In the genomic region with DNA sequence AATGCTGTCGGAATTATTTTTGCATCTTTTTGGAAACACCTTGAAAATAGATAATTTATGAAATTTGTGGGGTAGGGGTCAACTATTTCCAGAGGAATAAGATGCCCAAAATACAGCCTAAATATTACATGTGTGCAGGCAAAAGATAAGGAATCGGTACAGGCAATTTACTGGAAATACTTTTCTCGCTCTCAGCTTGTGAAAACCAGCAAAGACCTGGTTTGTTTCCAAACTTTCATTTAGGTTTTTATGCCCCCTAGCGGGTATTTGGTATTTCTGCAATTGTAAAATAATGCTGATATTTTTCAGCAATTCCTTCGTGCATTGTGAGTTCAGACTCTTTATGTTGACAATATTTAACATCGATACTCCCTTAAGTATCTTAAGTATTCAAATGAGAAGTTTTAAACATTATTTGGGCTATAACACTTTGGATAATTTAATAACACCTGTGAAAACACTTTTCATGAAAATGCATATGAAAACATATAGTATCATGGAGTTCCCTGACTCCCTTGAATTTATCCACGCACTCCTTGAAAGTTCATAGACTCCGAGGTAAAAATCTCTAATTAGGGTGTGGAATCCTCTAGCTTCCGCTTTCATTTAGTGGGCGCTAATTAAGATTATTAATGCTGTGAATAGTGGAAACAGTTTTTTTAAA, we compare ENCODE assay signal across 8 cellular contexts.
DNase-seq lines count a peak whose midpoint lies in the region; ATAC-seq and TF ChIP-seq lines count a peak whose summit lies in the region.

No MANE protein-coding gene starts in this region.

- H3K36me3 Mint-ChIP-seq in chondrocyte (ENCODE audit: low read depth): no peaks in the 10 kb centered on the region
- no peaks in the 10 kb centered on the region for H3K36me3 Mint-ChIP-seq in nephron progenitor cell (ENCODE audit: low read depth)

- H3K27me3 ChIP-seq in BJ (ENCODE audit: control insufficient read depth, insufficient read depth, low read length): no peaks in the 10 kb centered on the region

- peak; percentile 69 for TF ChIP-seq CTCF in BJ (IDR thresholded peaks at IDR 0.05; ENCODE audit: insufficient read depth, low read depth, low read length)
- TF ChIP-seq CTCF in HEK293 (tag by site-specific recombination; IDR thresholded peaks at IDR 0.05): no peak
- peak; percentile 92 for TF ChIP-seq CTCF in chondrocyte (IDR thresholded peaks at IDR 0.05)
- peak; percentile 72 for TF ChIP-seq CTCF in nephron progenitor cell (IDR thresholded peaks at IDR 0.05)

- DNase-seq in BJ (ENCODE audit: low read depth): no peak
- DNase-seq in NCI-H69 (lab: John Stamatoyannopoulos, UW): peak; percentile 92
- no peak for DNase-seq in chondrocyte (ENCODE audit: low spot score)
- no peak for DNase-seq in nephron progenitor cell
- DNase-seq in activated CD4-positive, CD25-positive, alpha-beta regulatory T cell (lab: John Stamatoyannopoulos, UW): no peak
- DNase-seq in DMS79 (lab: John Stamatoyannopoulos, UW): no peak

- no peak overlapping the region for H3K27ac ChIP-seq in HEK293 (ENCODE audit: extremely low read depth, low read depth, low read length)

- H3K36me3 ChIP-seq in BJ (ENCODE audit: control insufficient read depth, insufficient read depth, low read length) (no peaks in the 10 kb centered on the region), HEK293 (ENCODE audit: control insufficient read depth in 2 of 2, insufficient read depth in 1 of 2, low read length in 2 of 2) (no peaks in the 10 kb centered on the region)

- peaks cover 21% of the 10 kb centered on the region for H3K4me1 Mint-ChIP-seq in chondrocyte (ENCODE audit: low read depth)
- peaks cover 11% of the 10 kb centered on the region for H3K4me1 Mint-ChIP-seq in nephron progenitor cell

- H3K4me3 ChIP-seq in BJ (ENCODE audit: low read depth, low read length) (no peak overlapping the region), HEK293 (ENCODE audit: low read depth, low read length) (no peak overlapping the region)

- CTCF ChIA-PET in BJ (lab: Yijun Ruan, JAX) (interaction anchor here (0.7 to 1.8 kb wide), 9 partner anchors 8 to 39 kb away, joined by 3 to 6 read pairs (median 3); no protein-coding TSS in a partner anchor), HEK293 (lab: Yijun Ruan, JAX) (interaction anchor here (0.6 to 2.7 kb wide), 13 partner anchors 12 to 1456 kb away, joined by 3 to 8 read pairs (median 3); no protein-coding TSS in a partner anchor)

- H3K4me3 Mint-ChIP-seq in chondrocyte (ENCODE audit: unreplicated experiment) (peak overlapping the region; percentile 54), nephron progenitor cell (no peak overlapping the region)

- peaks cover 1% of the 10 kb centered on the region for H3K27me3 Mint-ChIP-seq in chondrocyte (ENCODE audit: low read depth)
- H3K27me3 Mint-ChIP-seq in nephron progenitor cell (ENCODE audit: low read depth, poor library complexity): no peaks in the 10 kb centered on the region

- H3K9me3 ChIP-seq in HEK293 (ENCODE audit: control insufficient read depth, insufficient read depth, low read depth, low read length): no peaks in the 10 kb centered on the region

- H3K9me3 Mint-ChIP-seq in chondrocyte (ENCODE audit: low read depth) (no peaks in the 10 kb centered on the region), nephron progenitor cell (no peaks in the 10 kb centered on the region)

- no peak overlapping the region for H3K27ac Mint-ChIP-seq in chondrocyte (ENCODE audit: unreplicated experiment)
- H3K27ac Mint-ChIP-seq in nephron progenitor cell: no peak overlapping the region

- H3K4me1 ChIP-seq in HEK293 (ENCODE audit: control insufficient read depth, insufficient read depth, low read length): no peaks in the 10 kb centered on the region

- no peak for ATAC-seq in GM18861 (IDR thresholded peaks at IDR 0.05; ENCODE audit: unreplicated experiment)

- POLR2A ChIA-PET in BJ (lab: Charles Lee) (no interaction called here), HEK293 (lab: Yijun Ruan, JAX) (no interaction called here)

TF ChIP-seq in HEK293, 187 proteins besides CTCF, POLR2A, EP300 and RAD21:
- TF ChIP-seq ZFP41 (tag by site-specific recombination; IDR thresholded peaks at IDR 0.05; ENCODE audit: borderline replicate concordance) (no peak), PRDM1 (tag by site-specific recombination; IDR thresholded peaks at IDR 0.05) (peak; percentile 38), ZNF664 (tag by site-specific recombination; IDR thresholded peaks at IDR 0.05) (no peak), TCF7L2 (IDR thresholded peaks at IDR 0.05; ENCODE audit: borderline replicate concordance, low read depth, low read length) (no peak), ZNF654 (tag by site-specific recombination; IDR thresholded peaks at IDR 0.05; ENCODE audit: low read depth) (peak; percentile 82), ZNF366 (tag by site-specific recombination; conservative IDR thresholded peaks at IDR 0.05) (no peak), ZXDB (tag by site-specific recombination; IDR thresholded peaks at IDR 0.05) (no peak), ZNF335 (tag by site-specific recombination; conservative IDR thresholded peaks at IDR 0.05) (peak; percentile 89), SCRT2 (tag by site-specific recombination; IDR thresholded peaks at IDR 0.05) (no peak), ZNF404 (tag by site-specific recombination; IDR thresholded peaks at IDR 0.05) (no peak), ZNF248 (tag by site-specific recombination; IDR thresholded peaks at IDR 0.05) (no peak), ZNF121 (tag by site-specific recombination; IDR thresholded peaks at IDR 0.05) (no peak), ZNF514 (tag by site-specific recombination; IDR thresholded peaks at IDR 0.05) (no peak), ZNF660 (tag by site-specific recombination; IDR thresholded peaks at IDR 0.05) (0 out of 2 replicates have a peak, but pooled peaks have one; percentile 24)
